8 cellular contexts compared by ENCODE assay signal in the genomic region with DNA sequence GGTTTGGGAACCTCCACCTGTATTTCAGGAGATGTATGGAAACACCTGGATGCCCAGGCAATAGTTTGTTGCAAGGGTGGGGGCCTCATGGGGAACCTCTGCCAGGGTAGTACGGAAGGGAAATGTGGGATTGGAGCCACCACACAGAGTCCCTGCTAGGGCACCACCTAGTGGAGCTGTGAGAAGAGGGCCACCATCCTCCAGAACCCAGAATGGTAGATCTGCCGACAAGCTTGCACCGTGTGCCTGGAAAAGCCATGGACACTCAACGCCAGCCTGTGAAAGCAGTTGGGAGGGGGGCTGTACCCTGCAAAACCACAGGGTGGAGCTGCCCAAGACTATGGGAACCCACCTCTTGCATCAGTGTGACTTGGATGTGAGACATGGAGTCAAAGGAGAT.
A peak's percentile ranks its signal among the peaks of the same experiment; 100 is the strongest.
DNase-seq lines count a peak whose midpoint lies in the region; ATAC-seq, FAIRE-seq and TF ChIP-seq lines count a peak whose summit lies in the region.
"Not testable (repeated sequence)": the region's sequence is repeated elsewhere in the genome, so short reads cannot be mapped to it uniquely, and the experiment has no call there.

No MANE protein-coding gene starts in this region.

- H3K27ac ChIP-seq in C4-2B; OCI-LY3 (ENCODE audit: low read length); HepG2 (ENCODE audit: extremely low read length, insufficient read depth, low read length): not testable (repeated sequence)

- H2AFZ ChIP-seq in OCI-LY3 (ENCODE audit: low read depth, low read length); HepG2 (ENCODE audit: low read length): not testable (repeated sequence)

- intact Hi-C loops in activated CD4-positive, alpha-beta T cell treated with anti-CD3 and anti-CD28 coated beads for 36 hours (cut with DNase I, micrococcal nuclease), result loop anchor here in 1 of 2 experiments (10.0 kb wide), 1 partner anchor 269 kb away; no protein-coding TSS in a partner anchor
- intact Hi-C loops in HepG2 (cut with micrococcal nuclease; ENCODE audit: unreplicated experiment), result loop anchor here (1.0 to 10.0 kb wide), 3 partner anchors 102 to 339 kb away; no protein-coding TSS in a partner anchor

- not testable (repeated sequence) for H3K4me1 Mint-ChIP-seq in activated CD4-positive, alpha-beta T cell treated with anti-CD3 and anti-CD28 coated beads for 36 hours
- peaks cover 34 to 69% of the 10 kb centered on the region in 2 donors for H3K4me1 Mint-ChIP-seq in stimulated activated naive B cell treated with anti-CD40 and anti-IgM and Interleukin-4, amounts not matched to agents 10 μg/mL and 1 μg/mL and 100 μg/mL, for 72 hours

- not testable (repeated sequence) for H3K27ac Mint-ChIP-seq in activated CD4-positive, alpha-beta T cell treated with anti-CD3 and anti-CD28 coated beads for 36 hours
- peak overlapping the region; percentile 63 for H3K27ac Mint-ChIP-seq in stimulated activated naive B cell treated with anti-CD40 and anti-IgM and Interleukin-4, amounts not matched to agents 10 μg/mL and 1 μg/mL and 100 μg/mL, for 72 hours

- TF ChIP-seq EP300 in HepG2 (IDR thresholded peaks at IDR 0.05; ENCODE audit: low read depth in 2 of 2, low read length in 2 of 2); HepG2 (CRISPR knock-in tag; IDR thresholded peaks at IDR 0.05; ENCODE audit: borderline replicate concordance): not testable (repeated sequence)

- WGBS in HepG2 (ENCODE audit: low lambda C conversion rate), result 4% methylated on average over 4 of the region's 4 CpGs

- CTCF ChIA-PET in activated CD4-positive, alpha-beta T cell treated with anti-CD3 and anti-CD28 coated beads for 36 hours (lab: Charles Lee); HepG2 (lab: Yijun Ruan, JAX; ENCODE audit: low intra/inter-chr PET ratio, low total read pairs): not testable (repeated sequence)

- BruUV-seq in HepG2 (replicated peaks; lab: Mats Ljungman, UMichigan), result not testable (repeated sequence)

- peaks cover 10% of the 10 kb centered on the region; the same call in 1 of the 2 replicates for H3K27me3 ChIP-seq in OCI-LY3 (ENCODE audit: low read depth, low read length)
- H3K27me3 ChIP-seq in HepG2 (ENCODE audit: control insufficient read depth in 1 of 2, insufficient read depth in 2 of 2, low read length in 2 of 2), result not testable (repeated sequence)

- DNase-seq in activated CD4-positive, alpha-beta T cell treated with anti-CD3 and anti-CD28 coated beads for 36 hours, result peak; percentile 3
- peak; percentile 27 for DNase-seq in epithelial cell of esophagus (ENCODE audit: low read depth)
- DNase-seq in HepG2 (ENCODE audit: low spot score), result peak; percentile 8
- DNase-seq in stimulated activated naive B cell treated with anti-CD40 and anti-IgM and Interleukin-4, amounts not matched to agents 10 μg/mL and 1 μg/mL and 100 μg/mL, for 72 hours, result not testable (repeated sequence)

- H3K4me2 ChIP-seq in OCI-LY3 (ENCODE audit: low read length); HepG2 (ENCODE audit: low read depth, low read length): not testable (repeated sequence)

- H3K27me3 Mint-ChIP-seq in activated CD4-positive, alpha-beta T cell treated with anti-CD3 and anti-CD28 coated beads for 36 hours; stimulated activated naive B cell treated with anti-CD40 and anti-IgM and Interleukin-4, amounts not matched to agents 10 μg/mL and 1 μg/mL and 100 μg/mL, for 72 hours: not testable (repeated sequence)

- peaks cover 20% of the 10 kb centered on the region for H3K4me1 ChIP-seq in OCI-LY3 (ENCODE audit: low read length)
- not testable (repeated sequence) for H3K4me1 ChIP-seq in HepG2 (ENCODE audit: insufficient read depth, low read length)

- not testable (repeated sequence) for H3K9me3 ChIP-seq in OCI-LY3 (ENCODE audit: insufficient read depth, low read length); HepG2 (ENCODE audit: low read length)

- not testable (repeated sequence) for TF ChIP-seq POLR2A in HepG2 (IDR thresholded peaks at IDR 0.05; ENCODE audit: insufficient read depth in 1 of 2, low read depth in 2 of 2, low read length in 2 of 2)

- not testable (repeated sequence) for ATAC-seq in activated CD4-positive, alpha-beta T cell treated with anti-CD3 and anti-CD28 coated beads for 36 hours; stimulated activated naive B cell treated with anti-CD40 and anti-IgM and Interleukin-4, amounts not matched to agents 10 μg/mL and 1 μg/mL and 100 μg/mL, for 72 hours (replicated peaks)
- ATAC-seq in HepG2, result peak; percentile 62

- not testable (repeated sequence) for H3K36me3 Mint-ChIP-seq in activated CD4-positive, alpha-beta T cell treated with anti-CD3 and anti-CD28 coated beads for 36 hours (ENCODE audit: low read depth)
- peaks cover 14 to 25% of the 10 kb centered on the region in 2 donors for H3K36me3 Mint-ChIP-seq in stimulated activated naive B cell treated with anti-CD40 and anti-IgM and Interleukin-4, amounts not matched to agents 10 μg/mL and 1 μg/mL and 100 μg/mL, for 72 hours

- in situ Hi-C loops in HepG2 (cut with HindIII; ENCODE audit: extremely low pct_ligation_motif_present, low pct_unique_long_range_greater_than_20kb), result not testable (repeated sequence)

- H3K79me2 ChIP-seq in OCI-LY3 (ENCODE audit: low read length); HepG2 (ENCODE audit: insufficient read depth, low read length): not testable (repeated sequence)

- not testable (repeated sequence) for H3K9me3 Mint-ChIP-seq in activated CD4-positive, alpha-beta T cell treated with anti-CD3 and anti-CD28 coated beads for 36 hours (ENCODE audit: low read depth); stimulated activated naive B cell treated with anti-CD40 and anti-IgM and Interleukin-4, amounts not matched to agents 10 μg/mL and 1 μg/mL and 100 μg/mL, for 72 hours

- TF ChIP-seq RAD21 in HepG2 (CRISPR knock-in tag; IDR thresholded peaks at IDR 0.05), result not testable (repeated sequence)

- H3K4me3 Mint-ChIP-seq in activated CD4-positive, alpha-beta T cell treated with anti-CD3 and anti-CD28 coated beads for 36 hours; stimulated activated naive B cell treated with anti-CD40 and anti-IgM and Interleukin-4, amounts not matched to agents 10 μg/mL and 1 μg/mL and 100 μg/mL, for 72 hours: not testable (repeated sequence)

- H3K36me3 ChIP-seq in OCI-LY3 (replicated peaks; ENCODE audit: low read depth, low read length); HepG2 (replicated peaks in 1 of 2; ENCODE audit: control insufficient read depth in 1 of 2, insufficient read depth in 2 of 2, low read length in 2 of 2): not testable (repeated sequence)

- FAIRE-seq in HepG2 (lab: Jason Lieb, UNC), result not testable (repeated sequence)

- H3K9ac ChIP-seq in OCI-LY3 (ENCODE audit: low read length); HepG2 (ENCODE audit: insufficient read depth, low read depth, low read length): not testable (repeated sequence)

- H4K20me1 ChIP-seq in OCI-LY3 (ENCODE audit: insufficient read depth, low read length); HepG2 (ENCODE audit: insufficient read depth, low read length): not testable (repeated sequence)

- not testable (repeated sequence) for H3K4me3 ChIP-seq in OCI-LY3 (ENCODE audit: low read length); epithelial cell of esophagus (ENCODE audit: low read length); HepG2 (replicated peaks in 1 of 3; ENCODE audit: insufficient read depth in 1 of 3, low read depth in 2 of 3, low read length in 3 of 3)

- TF ChIP-seq CTCF in C4-2B (conservative IDR thresholded peaks at IDR 0.05) (peak; percentile 77), GM12874 (IDR thresholded peaks at IDR 0.05; ENCODE audit: insufficient read depth, low read depth, low read length) (peak; percentile 28; the same call in 1 of the 2 replicates), LNCAP (IDR thresholded peaks at IDR 0.05) (peak; percentile 61), OCI-LY3 (IDR thresholded peaks at IDR 0.05; ENCODE audit: low read depth, low read length) (peak; percentile 31), epithelial cell of esophagus (IDR thresholded peaks at IDR 0.05; ENCODE audit: insufficient read depth, low read depth, low read length, missing control alignments) (peak; percentile 40), HepG2 (CRISPR knock-in tag; IDR thresholded peaks at IDR 0.05) (peak; percentile 59)

- POLR2A ChIA-PET in activated CD4-positive, alpha-beta T cell treated with anti-CD3 and anti-CD28 coated beads for 36 hours (lab: Charles Lee); HepG2 (lab: Yijun Ruan, JAX): not testable (repeated sequence)

TF ChIP-seq in HepG2, 621 proteins besides CTCF, POLR2A, EP300 and RAD21:
- peak; percentile 27 for TF ChIP-seq STAG1 (CRISPR knock-in tag; IDR thresholded peaks at IDR 0.05)
